Comparison of ENCODE assay signal across 34 cellular contexts in the genomic region with DNA sequence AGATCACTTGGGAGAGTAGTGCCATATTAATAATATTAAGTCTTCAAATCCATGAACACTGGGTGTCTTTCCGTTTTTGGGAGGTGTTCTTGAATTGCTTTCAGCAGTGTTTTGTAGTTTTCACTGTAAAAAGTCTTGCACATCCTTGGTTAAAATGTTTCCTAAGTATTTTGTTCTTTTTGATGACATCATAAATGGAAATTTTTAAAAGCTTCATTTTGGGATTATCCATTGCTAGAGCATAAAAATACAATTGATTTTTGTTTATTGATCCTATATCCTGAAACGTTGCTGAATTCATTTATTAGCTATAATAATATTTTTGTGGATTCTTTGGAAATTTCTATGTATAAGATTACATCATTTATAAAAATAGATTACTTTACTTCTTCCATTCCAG.
"Had no signal": no experiment of that assay in that cellular context is flagged by ENCODE, and none has a peak within 500 bp of the region (broad histone marks: within the 10 kb centered on the region; RNA-seq: fewer than 3 reads in every experiment).

No MANE protein-coding gene starts in this region.

- FAIRE-seq: astrocyte, bronchial epithelial cell had no signal

- H3K27ac ChIP-seq: adrenal gland, ascending aorta, body of pancreas, brain microvascular endothelial cell, breast epithelium, cardiac muscle cell had no signal

- H3K36me3 ChIP-seq: adrenal gland, ascending aorta, brain microvascular endothelial cell, breast epithelium, cardiac muscle cell had no signal

- DNase-seq: activated effector memory CD4-positive, alpha-beta T cell treated with anti-CD3 and anti-CD28 coated beads, Interleukin-2, amount 50 U/mL, for 16 hours; activated effector memory CD4-positive, alpha-beta T cell treated with Interleukin-2 at 50 U/mL for 16 hours; activated gamma-delta T cell; activated gamma-delta T cell treated with Interleukin-2 at 50 U/mL for 16 hours; activated naive CD4-positive, alpha-beta T cell; activated naive CD4-positive, alpha-beta T cell treated with anti-CD3 and anti-CD28 coated beads for 36 hours; activated naive CD4-positive, alpha-beta T cell treated with anti-CD3 and anti-CD28 coated beads, Interleukin-2, amount 10 ng/mL, durations not matched to agents 7 days and 5 days; activated naive CD4-positive, alpha-beta T cell treated with anti-CD3 and anti-CD28 coated beads, Interleukin-2, amount 50 U/mL, for 16 hours; activated naive CD4-positive, alpha-beta T cell treated with Interleukin-2 at 50 U/mL for 16 hours; activated naive CD8-positive, alpha-beta T cell treated with anti-CD3 and anti-CD28 coated beads for 36 hours; activated naive CD8-positive, alpha-beta T cell treated with anti-CD3 and anti-CD28 coated beads, Interleukin-2, amount 10 ng/mL, durations not matched to agents 7 days and 5 days; activated naive CD8-positive, alpha-beta T cell treated with anti-CD3 and anti-CD28 coated beads, Interleukin-2, amount 50 U/mL, for 24 hours; activated T-cell treated with anti-CD3 and anti-CD28 coated beads, Interleukin-2, amount 50 U/mL, for 1 hour; activated T-cell treated with anti-CD3 and anti-CD28 coated beads, Interleukin-2, amount 50 U/mL, for 24 hours; activated T-cell treated with anti-CD3 and anti-CD28 coated beads, Interleukin-2, amount 50 U/mL, for 4 hours; activated T-cell treated with anti-CD3 and anti-CD28 coated beads, Interleukin-2, amount 50 U/mL, for 48 hours; activated T-cell treated with anti-CD3 and anti-CD28 coated beads, Interleukin-2, amount 50 U/mL, for 72 hours; adrenal gland; amniotic stem cell; amygdala; anterior cingulate cortex; aorta; body of pancreas; brain microvascular endothelial cell; caudate nucleus; central memory CD4-positive, alpha-beta T cell; cerebellar nuclear complex had no signal

- H3K27me3 ChIP-seq: adrenal gland, ascending aorta, body of pancreas, brain microvascular endothelial cell, breast epithelium, cardiac muscle cell had no signal

- H3K4me1 ChIP-seq: adrenal gland, ascending aorta, body of pancreas, breast epithelium had no signal

- H3K9me3 ChIP-seq: adrenal gland, ascending aorta, body of pancreas had no signal

- H3K4me3 ChIP-seq: adrenal gland, ascending aorta, body of pancreas, breast epithelium, cardiac muscle cell had no signal

- ATAC-seq: activated naive CD4-positive, alpha-beta T cell treated with anti-CD3 and anti-CD28 coated beads, Interleukin-2, amount 50 U/mL, for 72 hours; activated naive CD8-positive, alpha-beta T cell treated with anti-CD3 and anti-CD28 coated beads, Interleukin-2, amount 50 U/mL, for 24 hours; activated T-cell treated with anti-CD3 and anti-CD28 coated beads, Interleukin-2, amount 50 U/mL, for 4 hours; activated T-cell treated with anti-CD3 and anti-CD28 coated beads, Interleukin-2, amount 50 U/mL, for 72 hours; activated T-helper 17 cell treated with anti-CD3 and anti-CD28 coated beads, Interleukin-2, amount 50 U/mL, for 72 hours; body of pancreas had no signal
